1 cellular context compared by ENCODE assay signal in the genomic region with DNA sequence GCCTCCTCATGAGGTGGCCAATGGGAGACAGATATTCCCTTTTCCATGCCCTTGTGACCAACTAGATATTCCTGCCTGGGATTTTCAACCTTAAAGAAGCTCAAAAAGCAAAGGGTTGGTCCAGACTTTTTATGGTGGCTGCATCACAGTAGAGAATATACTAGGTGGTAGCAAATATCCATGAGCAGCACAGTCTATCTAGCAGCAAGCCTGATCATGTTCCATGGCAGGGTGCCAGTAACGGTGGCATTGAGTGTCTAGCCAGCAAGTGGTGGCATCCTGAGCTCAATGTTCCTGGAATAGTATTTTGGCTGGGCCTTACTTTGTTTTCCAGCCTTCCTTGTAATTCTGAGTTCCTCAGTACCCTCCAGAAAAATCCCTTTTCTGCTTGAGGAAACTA.
TF ChIP-seq lines count a peak whose summit lies in the region.

No MANE protein-coding gene starts in this region.

TF ChIP-seq in HEK293, 187 proteins besides CTCF, POLR2A, EP300 and RAD21 (continued from another document):
- peak; percentile 25; the same call in 1 of the 2 replicates for TF ChIP-seq ZNF184 (tag by site-specific recombination; IDR thresholded peaks at IDR 0.05)
- TF ChIP-seq BCL11B (tag by site-specific recombination; IDR thresholded peaks at IDR 0.05; ENCODE audit: low read depth): no peak
- TF ChIP-seq ZNF24 (tag by site-specific recombination; IDR thresholded peaks at IDR 0.05): no peak
- TF ChIP-seq, protein P1, sequence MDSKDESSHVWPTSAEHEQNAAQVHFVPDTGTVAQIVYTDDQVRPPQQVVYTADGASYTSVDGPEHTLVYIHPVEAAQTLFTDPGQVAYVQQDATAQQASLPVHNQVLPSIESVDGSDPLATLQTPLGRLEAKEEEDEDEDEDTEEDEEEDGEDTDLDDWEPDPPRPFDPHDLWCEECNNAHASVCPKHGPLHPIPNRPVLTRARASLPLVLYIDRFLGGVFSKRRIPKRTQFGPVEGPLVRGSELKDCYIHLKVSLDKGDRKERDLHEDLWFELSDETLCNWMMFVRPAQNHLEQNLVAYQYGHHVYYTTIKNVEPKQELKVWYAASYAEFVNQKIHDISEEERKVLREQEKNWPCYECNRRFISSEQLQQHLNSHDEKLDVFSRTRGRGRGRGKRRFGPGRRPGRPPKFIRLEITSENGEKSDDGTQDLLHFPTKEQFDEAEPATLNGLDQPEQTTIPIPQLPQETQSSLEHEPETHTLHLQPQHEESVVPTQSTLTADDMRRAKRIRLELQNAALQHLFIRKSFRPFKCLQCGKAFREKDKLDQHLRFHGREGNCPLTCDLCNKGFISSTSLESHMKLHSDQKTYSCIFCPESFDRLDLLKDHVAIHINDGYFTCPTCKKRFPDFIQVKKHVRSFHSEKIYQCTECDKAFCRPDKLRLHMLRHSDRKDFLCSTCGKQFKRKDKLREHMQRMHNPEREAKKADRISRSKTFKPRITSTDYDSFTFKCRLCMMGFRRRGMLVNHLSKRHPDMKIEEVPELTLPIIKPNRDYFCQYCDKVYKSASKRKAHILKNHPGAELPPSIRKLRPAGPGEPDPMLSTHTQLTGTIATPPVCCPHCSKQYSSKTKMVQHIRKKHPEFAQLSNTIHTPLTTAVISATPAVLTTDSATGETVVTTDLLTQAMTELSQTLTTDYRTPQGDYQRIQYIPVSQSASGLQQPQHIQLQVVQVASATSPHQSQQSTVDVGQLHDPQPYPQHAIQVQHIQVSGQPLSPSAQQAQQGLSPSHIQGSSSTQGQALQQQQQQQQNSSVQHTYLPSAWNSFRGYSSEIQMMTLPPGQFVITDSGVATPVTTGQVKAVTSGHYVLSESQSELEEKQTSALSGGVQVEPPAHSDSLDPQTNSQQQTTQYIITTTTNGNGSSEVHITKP (tag by site-specific recombination; IDR thresholded peaks at IDR 0.05): peak; percentile 60
- TF ChIP-seq OSR2 (tag by site-specific recombination; IDR thresholded peaks at IDR 0.05): peak; percentile 90
- peak; percentile 92 for TF ChIP-seq ZNF660 (tag by site-specific recombination; IDR thresholded peaks at IDR 0.05)
- peak; percentile 39; the same call in 1 of the 2 replicates for TF ChIP-seq ZBTB17 (tag by site-specific recombination; IDR thresholded peaks at IDR 0.05)
- TF ChIP-seq ZNF600 (tag by site-specific recombination; IDR thresholded peaks at IDR 0.05): peak; percentile 53
- TF ChIP-seq ZSCAN30 (tag by site-specific recombination; IDR thresholded peaks at IDR 0.05): peak; percentile 82; the same call in 1 of the 2 replicates
- TF ChIP-seq ZNF777 (tag by site-specific recombination; IDR thresholded peaks at IDR 0.05; ENCODE audit: borderline replicate concordance): no peak
- TF ChIP-seq, protein P2, sequence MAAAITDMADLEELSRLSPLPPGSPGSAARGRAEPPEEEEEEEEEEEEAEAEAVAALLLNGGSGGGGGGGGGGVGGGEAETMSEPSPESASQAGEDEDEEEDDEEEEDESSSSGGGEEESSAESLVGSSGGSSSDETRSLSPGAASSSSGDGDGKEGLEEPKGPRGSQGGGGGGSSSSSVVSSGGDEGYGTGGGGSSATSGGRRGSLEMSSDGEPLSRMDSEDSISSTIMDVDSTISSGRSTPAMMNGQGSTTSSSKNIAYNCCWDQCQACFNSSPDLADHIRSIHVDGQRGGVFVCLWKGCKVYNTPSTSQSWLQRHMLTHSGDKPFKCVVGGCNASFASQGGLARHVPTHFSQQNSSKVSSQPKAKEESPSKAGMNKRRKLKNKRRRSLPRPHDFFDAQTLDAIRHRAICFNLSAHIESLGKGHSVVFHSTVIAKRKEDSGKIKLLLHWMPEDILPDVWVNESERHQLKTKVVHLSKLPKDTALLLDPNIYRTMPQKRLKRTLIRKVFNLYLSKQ (tag by site-specific recombination; IDR thresholded peaks at IDR 0.05; ENCODE audit: borderline replicate concordance): no peak
- TF ChIP-seq, protein P3, sequence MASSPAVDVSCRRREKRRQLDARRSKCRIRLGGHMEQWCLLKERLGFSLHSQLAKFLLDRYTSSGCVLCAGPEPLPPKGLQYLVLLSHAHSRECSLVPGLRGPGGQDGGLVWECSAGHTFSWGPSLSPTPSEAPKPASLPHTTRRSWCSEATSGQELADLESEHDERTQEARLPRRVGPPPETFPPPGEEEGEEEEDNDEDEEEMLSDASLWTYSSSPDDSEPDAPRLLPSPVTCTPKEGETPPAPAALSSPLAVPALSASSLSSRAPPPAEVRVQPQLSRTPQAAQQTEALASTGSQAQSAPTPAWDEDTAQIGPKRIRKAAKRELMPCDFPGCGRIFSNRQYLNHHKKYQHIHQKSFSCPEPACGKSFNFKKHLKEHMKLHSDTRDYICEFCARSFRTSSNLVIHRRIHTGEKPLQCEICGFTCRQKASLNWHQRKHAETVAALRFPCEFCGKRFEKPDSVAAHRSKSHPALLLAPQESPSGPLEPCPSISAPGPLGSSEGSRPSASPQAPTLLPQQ (tag by site-specific recombination; IDR thresholded peaks at IDR 0.05): peak; percentile 39; the same call in 1 of the 2 replicates
- TF ChIP-seq KLF9 (tag by site-specific recombination; IDR thresholded peaks at IDR 0.05; ENCODE audit: low read depth): no peak
